10 cellular contexts compared by ENCODE assay signal in the genomic region with DNA sequence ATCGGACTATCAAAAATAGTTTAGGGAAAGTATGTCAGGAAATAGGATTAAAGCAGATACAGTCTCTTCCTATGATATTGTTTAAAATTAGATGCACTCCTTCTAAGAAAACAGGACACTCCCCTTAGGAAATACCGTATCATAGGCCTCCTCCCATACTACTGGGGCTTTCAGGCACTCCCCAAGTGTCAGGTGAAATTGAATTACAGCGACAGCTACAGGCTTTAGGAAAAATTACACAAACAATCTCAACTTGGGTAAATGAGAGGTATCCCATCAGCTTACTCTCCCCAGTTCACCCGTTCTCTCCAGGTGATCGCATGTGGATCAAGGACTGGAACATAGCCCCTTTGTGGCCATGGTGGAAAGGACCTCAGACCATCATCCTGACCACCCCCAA.
DNase-seq lines count a peak whose midpoint lies in the region; ATAC-seq and TF ChIP-seq lines count a peak whose summit lies in the region.
"Had no signal": no experiment of that assay in that cellular context is flagged by ENCODE, and none has a peak within 500 bp of the region (broad histone marks: within the 10 kb centered on the region; RNA-seq: fewer than 3 reads in every experiment).

No MANE protein-coding gene starts in this region.

- peaks cover 2% of the 10 kb centered on the region for H3K9me3 Mint-ChIP-seq in neural progenitor cell

- no peak overlapping the region for H3K27ac ChIP-seq in mammary epithelial cell (ENCODE audit: insufficient read depth, low read depth, low read length)
- no peak overlapping the region for H3K27ac ChIP-seq in neural progenitor cell
- H3K27ac ChIP-seq in gastroesophageal sphincter, result no peak overlapping the region
- no peak overlapping the region for H3K27ac ChIP-seq in suprapubic skin
- H3K27ac ChIP-seq in tibial nerve, result no peak overlapping the region
- H3K27ac ChIP-seq: neutrophil had no signal

- H3K4me1 Mint-ChIP-seq in neural progenitor cell, result no peaks in the 10 kb centered on the region

- DNase-seq in mammary epithelial cell, result peak; percentile 28
- peak; percentile 33 for DNase-seq in neural progenitor cell (ENCODE audit: low spot score)
- no peak for DNase-seq in suprapubic skin (ENCODE audit: low spot score in 2 of 2)
- no peak for DNase-seq in tibial nerve (ENCODE audit: low spot score in 2 of 2)
- DNase-seq: activated CD4-positive, alpha-beta T cell treated with anti-CD3 and anti-CD28 coated beads for 48 hours had no signal

- H3K27me3 ChIP-seq in mammary epithelial cell (ENCODE audit: insufficient read depth, low read length) (no peaks in the 10 kb centered on the region), neural progenitor cell (no peaks in the 10 kb centered on the region), gastroesophageal sphincter (no peaks in the 10 kb centered on the region), suprapubic skin (no peaks in the 10 kb centered on the region), tibial nerve (no peaks in the 10 kb centered on the region)

- H3K36me3 Mint-ChIP-seq in neural progenitor cell, result no peaks in the 10 kb centered on the region

- in situ Hi-C loops in mammary epithelial cell (cut with MboI; ENCODE audit: low sequenced_read_pairs in 2 of 2), result loop anchor here in 1 of 2 donors (25.0 kb wide), 1 partner anchor 317 kb away; no protein-coding TSS in a partner anchor

- H3K4me3 ChIP-seq in GM12875 (ENCODE audit: low read depth, low read length) (no peak overlapping the region), mammary epithelial cell (replicated peaks in 1 of 3; ENCODE audit: insufficient read depth in 1 of 3, low read depth in 2 of 3, low read length in 3 of 3) (no peak overlapping the region), neural progenitor cell (no peak overlapping the region), gastroesophageal sphincter (no peak overlapping the region), suprapubic skin (no peak overlapping the region), tibial nerve (no peak overlapping the region)

- H3K27me3 Mint-ChIP-seq in neural progenitor cell (ENCODE audit: insufficient read depth, low read depth), result peaks cover 7% of the 10 kb centered on the region

- TF ChIP-seq RAD21 in Ishikawa (IDR thresholded peaks at IDR 0.05; ENCODE audit: low read depth), result peak; percentile 60

- no peak overlapping the region for H3K9ac ChIP-seq in mammary epithelial cell (ENCODE audit: insufficient read depth, low read length)
- no peak overlapping the region for H3K9ac ChIP-seq in neural progenitor cell

- no peak overlapping the region for H3K4me3 Mint-ChIP-seq in neural progenitor cell

- H3K4me1 ChIP-seq in mammary epithelial cell (ENCODE audit: insufficient read depth, low read length) (no peaks in the 10 kb centered on the region), neural progenitor cell (no peaks in the 10 kb centered on the region), gastroesophageal sphincter (no peaks in the 10 kb centered on the region), suprapubic skin (no peaks in the 10 kb centered on the region), tibial nerve (no peaks in the 10 kb centered on the region)

- WGBS in mammary epithelial cell (ENCODE audit: low coverage, missing lambda C conversion rate), result 28% methylated on average over 5 of the region's 5 CpGs
- whole genome bisulfite sequencing in gastroesophageal sphincter (ENCODE audit: low coverage in 1 of 2), 2 donors, result 38 to 50% methylated on average over 2 to 5 of the region's 5 CpGs
- 48% methylated on average over 4 of the region's 5 CpGs for WGBS in suprapubic skin
- 39 to 40% methylated on average over 5 of the region's 5 CpGs for WGBS in tibial nerve, 2 donors

- TF ChIP-seq EP300 in Ishikawa (IDR thresholded peaks at IDR 0.05; ENCODE audit: borderline replicate concordance), result no peak
- no peak for TF ChIP-seq EP300 in gastroesophageal sphincter (IDR thresholded peaks at IDR 0.05)
- no peak for TF ChIP-seq EP300 in suprapubic skin (IDR thresholded peaks at IDR 0.05)
- TF ChIP-seq EP300 in tibial nerve (IDR thresholded peaks at IDR 0.05), result no peak

- H3K36me3 ChIP-seq in mammary epithelial cell (ENCODE audit: insufficient read depth, low read length), result no peaks in the 10 kb centered on the region
- no peaks in the 10 kb centered on the region for H3K36me3 ChIP-seq in neural progenitor cell
- H3K36me3 ChIP-seq in gastroesophageal sphincter, result no peaks in the 10 kb centered on the region
- no peaks in the 10 kb centered on the region for H3K36me3 ChIP-seq in suprapubic skin
- H3K36me3 ChIP-seq in tibial nerve, result no peaks in the 10 kb centered on the region
- H3K36me3 ChIP-seq: neutrophil had no signal

- dilution Hi-C loops in mammary epithelial cell (cut with HindIII; ENCODE audit: low sequenced_read_pairs), result loop anchor here (25.0 kb wide), 1 partner anchor 317 kb away; no protein-coding TSS in a partner anchor

- H3K4me2 ChIP-seq in mammary epithelial cell (ENCODE audit: insufficient read depth, low read depth, low read length) (no peak overlapping the region), neural progenitor cell (no peak overlapping the region)

- H3K79me2 ChIP-seq in mammary epithelial cell (ENCODE audit: insufficient read depth, low read length) (no peaks in the 10 kb centered on the region), neural progenitor cell (ENCODE audit: low read depth) (no peaks in the 10 kb centered on the region)

- intact Hi-C loops in mammary epithelial cell (cut with micrococcal nuclease), result loop anchor here (1.0 kb wide), 1 partner anchor 354 kb away; no protein-coding TSS in a partner anchor

- no peaks in the 10 kb centered on the region for H3K9me3 ChIP-seq in mammary epithelial cell (replicated peaks; ENCODE audit: insufficient read depth, low read length)
- H3K9me3 ChIP-seq in neural progenitor cell (ENCODE audit: low read depth), result no peaks in the 10 kb centered on the region
- no peaks in the 10 kb centered on the region for H3K9me3 ChIP-seq in gastroesophageal sphincter
- H3K9me3 ChIP-seq in suprapubic skin, result no peaks in the 10 kb centered on the region
- H3K9me3 ChIP-seq in tibial nerve, result no peaks in the 10 kb centered on the region
- H3K9me3 ChIP-seq: neutrophil had no signal

- H3K27ac Mint-ChIP-seq in neural progenitor cell, result no peak overlapping the region

- H4K20me1 ChIP-seq in mammary epithelial cell (ENCODE audit: insufficient read depth, low read length) (no peaks in the 10 kb centered on the region), neural progenitor cell (ENCODE audit: low read depth) (no peaks in the 10 kb centered on the region)

- CTCF ChIA-PET in mammary epithelial cell (lab: Charles Lee; ENCODE audit: low non-redundant PET), result interaction anchor here (0.6 kb wide), 5 partner anchors 50 to 1018 kb away, joined by 3 to 5 read pairs (median 3); no protein-coding TSS in a partner anchor

- no peaks in the 10 kb centered on the region for H3F3A ChIP-seq in neural progenitor cell (ENCODE audit: low read depth)

- TF ChIP-seq POLR2A in gastroesophageal sphincter (IDR thresholded peaks at IDR 0.05) (no peak), suprapubic skin (IDR thresholded peaks at IDR 0.05) (no peak), tibial nerve (IDR thresholded peaks at IDR 0.05) (no peak)

- TF ChIP-seq CTCF in GM12875 (IDR thresholded peaks at IDR 0.05; ENCODE audit: borderline replicate concordance, insufficient read depth, low read depth, low read length) (peak; percentile 45; the same call in 1 of the 2 replicates), mammary epithelial cell (conservative IDR thresholded peaks at IDR 0.05 in 1 of 2, IDR thresholded peaks at IDR 0.05 in 1 of 2; ENCODE audit: extremely low read depth in 1 of 2, insufficient read depth in 1 of 2, low read depth in 1 of 2, low read length in 2 of 2) (peak; percentile 49 to 64), neural progenitor cell (IDR thresholded peaks at IDR 0.05) (peak; percentile 46), gastroesophageal sphincter (IDR thresholded peaks at IDR 0.05) (no peak), suprapubic skin (IDR thresholded peaks at IDR 0.05) (no peak), tibial nerve (IDR thresholded peaks at IDR 0.05) (peak in 2 of 5 experiments; percentile 9 to 31)

- H2AFZ ChIP-seq in mammary epithelial cell (ENCODE audit: low read depth, low read length), result peak overlapping the region; percentile 59
- peak overlapping the region; percentile 57 for H2AFZ ChIP-seq in neural progenitor cell (replicated peaks)

- no peak for ATAC-seq in HG02981 (IDR thresholded peaks at IDR 0.05; ENCODE audit: unreplicated experiment)
- no peak for ATAC-seq in gastroesophageal sphincter

- BruUV-seq in mammary epithelial cell (replicated peaks; lab: Mats Ljungman, UMichigan), result no TSS peak

TF ChIP-seq in Ishikawa, 13 proteins besides CTCF, POLR2A, EP300 and RAD21 (continues in another document):
- no peak for TF ChIP-seq ZBTB7A (IDR thresholded peaks at IDR 0.05; ENCODE audit: low read depth)
- TF ChIP-seq YY1 (IDR thresholded peaks at IDR 0.05; ENCODE audit: low read depth), result no peak
- TF ChIP-seq CREB1 (IDR thresholded peaks at IDR 0.05; ENCODE audit: low read depth), result no peak
- no peak for TF ChIP-seq FOXM1 (IDR thresholded peaks at IDR 0.05; ENCODE audit: borderline replicate concordance, low read depth)
- TF ChIP-seq TAF1 (IDR thresholded peaks at IDR 0.05; ENCODE audit: low read depth), result no peak
- TF ChIP-seq, protein P1, sequence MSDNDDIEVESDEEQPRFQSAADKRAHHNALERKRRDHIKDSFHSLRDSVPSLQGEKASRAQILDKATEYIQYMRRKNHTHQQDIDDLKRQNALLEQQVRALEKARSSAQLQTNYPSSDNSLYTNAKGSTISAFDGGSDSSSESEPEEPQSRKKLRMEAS (IDR thresholded peaks at IDR 0.05), result no peak
- TF ChIP-seq TCF12 (IDR thresholded peaks at IDR 0.05; ENCODE audit: low read depth), result no peak
- TF ChIP-seq EGR1 (IDR thresholded peaks at IDR 0.05), result no peak
- TF ChIP-seq CEBPB (IDR thresholded peaks at IDR 0.05), result no peak
- TF ChIP-seq NFIC (IDR thresholded peaks at IDR 0.05), result no peak

Comparison
In these comparisons a context has a peak if more than half of its experiments do, and no peak if none do; other contexts are left out.
1. CTCF ChIP-seq: peak in GM12875 (single experiment), mammary epithelial cell (2 of 2) and neural progenitor cell (single experiment); none in gastroesophageal sphincter (0 of 4) and suprapubic skin (0 of 2).
2. DNase-seq: peak in mammary epithelial cell (single experiment) and neural progenitor cell (single experiment); none in suprapubic skin (0 of 2) and tibial nerve (0 of 2).